35 cellular contexts compared by ENCODE assay signal in genomic region chr2:121021685-121022084, GRCh38.
"Had no signal": no experiment of that assay in that cellular context is flagged by ENCODE, and none has a peak within 500 bp of the region (broad histone marks: within the 10 kb centered on the region; RNA-seq: fewer than 3 reads in every experiment).

No MANE protein-coding gene starts in this region.

- H3K4me3 Mint-ChIP-seq: activated CD4-positive, alpha-beta memory T cell treated with anti-CD3 and anti-CD28 coated beads, Interleukin-2, amount 10 ng/mL, durations not matched to agents 7 days and 5 days; activated CD4-positive, alpha-beta T cell treated with anti-CD3 and anti-CD28 coated beads, Interleukin-2, amount 10 ng/mL, durations not matched to agents 7 days and 5 days; activated naive CD4-positive, alpha-beta T cell treated with anti-CD3 and anti-CD28 coated beads for 36 hours; activated naive CD4-positive, alpha-beta T cell treated with anti-CD3 and anti-CD28 coated beads, Interleukin-2, amount 50 U/mL, for 24 hours; activated naive CD8-positive, alpha-beta T cell treated with anti-CD3 and anti-CD28 coated beads for 36 hours; activated naive CD8-positive, alpha-beta T cell treated with anti-CD3 and anti-CD28 coated beads, Interleukin-2, amount 50 U/mL, for 24 hours; activated T-helper 1 cell treated with anti-CD3 and anti-CD28 coated beads, Interleukin-12 subunit alpha, Interleukin-12 subunit beta, Interleukin-2, Interleukin-4 antibody, amounts not matched to agents 30 ng/mL and 10 ng/mL and 1 ng/mL, durations not matched to agents 14 hours and 24 hours and 36 hours; effector memory CD8-positive, alpha-beta T cell; T-helper 17 cell; T-helper 2 cell treated with Interferon-gamma antibody and Interleukin-4, amounts not matched to agents 5 μg/mL and 100 μg/mL, for 36 hours; WTC11 had no signal

- H3K4me1 Mint-ChIP-seq: activated CD4-positive, alpha-beta memory T cell treated with anti-CD3 and anti-CD28 coated beads, Interleukin-2, amount 10 ng/mL, durations not matched to agents 7 days and 5 days; activated CD4-positive, alpha-beta T cell treated with anti-CD3 and anti-CD28 coated beads, Interleukin-2, amount 10 ng/mL, durations not matched to agents 7 days and 5 days; activated naive CD4-positive, alpha-beta T cell treated with anti-CD3 and anti-CD28 coated beads, Interleukin-2, amount 50 U/mL, for 24 hours; activated naive CD8-positive, alpha-beta T cell treated with anti-CD3 and anti-CD28 coated beads for 36 hours; activated naive CD8-positive, alpha-beta T cell treated with anti-CD3 and anti-CD28 coated beads, Interleukin-2, amount 50 U/mL, for 24 hours; T-helper 17 cell had no signal

- H3K9me3 Mint-ChIP-seq: activated CD4-positive, alpha-beta memory T cell treated with anti-CD3 and anti-CD28 coated beads, Interleukin-2, amount 10 ng/mL, durations not matched to agents 7 days and 5 days; activated CD4-positive, alpha-beta T cell treated with anti-CD3 and anti-CD28 coated beads, Interleukin-2, amount 10 ng/mL, durations not matched to agents 7 days and 5 days; activated naive CD4-positive, alpha-beta T cell treated with anti-CD3 and anti-CD28 coated beads for 36 hours; activated naive CD8-positive, alpha-beta T cell treated with anti-CD3 and anti-CD28 coated beads for 36 hours; activated naive CD8-positive, alpha-beta T cell treated with anti-CD3 and anti-CD28 coated beads, Interleukin-2, amount 50 U/mL, for 24 hours; activated T-helper 1 cell treated with anti-CD3 and anti-CD28 coated beads, Interleukin-12 subunit alpha, Interleukin-12 subunit beta, Interleukin-2, Interleukin-4 antibody, amounts not matched to agents 30 ng/mL and 10 ng/mL and 1 ng/mL, durations not matched to agents 14 hours and 24 hours and 36 hours; T-helper 2 cell treated with Interferon-gamma antibody and Interleukin-4, amounts not matched to agents 5 μg/mL and 100 μg/mL, for 36 hours had no signal

- H3K27me3 ChIP-seq: body of pancreas had no signal

- H3K27ac Mint-ChIP-seq: activated CD4-positive, alpha-beta memory T cell treated with anti-CD3 and anti-CD28 coated beads, Interleukin-2, amount 10 ng/mL, durations not matched to agents 7 days and 5 days; activated CD4-positive, alpha-beta T cell treated with anti-CD3 and anti-CD28 coated beads, Interleukin-2, amount 10 ng/mL, durations not matched to agents 7 days and 5 days; activated naive CD4-positive, alpha-beta T cell treated with anti-CD3 and anti-CD28 coated beads for 36 hours; activated naive CD4-positive, alpha-beta T cell treated with anti-CD3 and anti-CD28 coated beads, Interleukin-2, amount 50 U/mL, for 24 hours; activated naive CD8-positive, alpha-beta T cell treated with anti-CD3 and anti-CD28 coated beads for 36 hours; activated naive CD8-positive, alpha-beta T cell treated with anti-CD3 and anti-CD28 coated beads, Interleukin-2, amount 50 U/mL, for 24 hours; activated T-helper 1 cell treated with anti-CD3 and anti-CD28 coated beads, Interleukin-12 subunit alpha, Interleukin-12 subunit beta, Interleukin-2, Interleukin-4 antibody, amounts not matched to agents 30 ng/mL and 10 ng/mL and 1 ng/mL, durations not matched to agents 14 hours and 24 hours and 36 hours; activated T-helper 2 cell treated with anti-CD3 and anti-CD28 coated beads, Interferon-gamma antibody, Interleukin-2, Interleukin-4, amounts not matched to agents 10 μg/mL and 5 μg/mL and 100 μg/mL, durations not matched to agents 14 hours and 24 hours and 36 hours; effector memory CD8-positive, alpha-beta T cell; T-helper 17 cell; T-helper 2 cell treated with Interferon-gamma antibody and Interleukin-4, amounts not matched to agents 5 μg/mL and 100 μg/mL, for 36 hours; WTC11 had no signal

- H3K27me3 Mint-ChIP-seq: activated CD4-positive, alpha-beta memory T cell treated with anti-CD3 and anti-CD28 coated beads, Interleukin-2, amount 10 ng/mL, durations not matched to agents 7 days and 5 days; activated CD4-positive, alpha-beta T cell treated with anti-CD3 and anti-CD28 coated beads, Interleukin-2, amount 10 ng/mL, durations not matched to agents 7 days and 5 days had no signal

- ATAC-seq: activated naive CD8-positive, alpha-beta T cell treated with anti-CD3 and anti-CD28 coated beads, Interleukin-2, amount 50 U/mL, for 24 hours; body of pancreas; effector memory CD8-positive, alpha-beta T cell; T-helper 17 cell; WTC11 had no signal

- FAIRE-seq: colon, endometrium, endothelial cell of umbilical vein, frontal cortex had no signal

- H3K36me3 ChIP-seq: adrenal gland had no signal

- H3K4me1 ChIP-seq: adrenal gland, body of pancreas had no signal

- H3K9me3 ChIP-seq: adrenal gland, body of pancreas had no signal

- H3K27ac ChIP-seq: adrenal gland, body of pancreas, epithelial cell of prostate, VCaP had no signal

- H3K4me3 ChIP-seq: adrenal gland, body of pancreas had no signal

- H3K36me3 Mint-ChIP-seq: activated naive CD4-positive, alpha-beta T cell treated with anti-CD3 and anti-CD28 coated beads, Interleukin-2, amount 50 U/mL, for 24 hours; WTC11 had no signal

- DNase-seq: activated CD4-positive, alpha-beta memory T cell treated with anti-CD3 and anti-CD28 coated beads, Interleukin-2, amount 10 ng/mL, durations not matched to agents 7 days and 5 days; activated CD4-positive, alpha-beta T cell treated with anti-CD3 and anti-CD28 coated beads for 1 hour; activated CD4-positive, alpha-beta T cell treated with anti-CD3 and anti-CD28 coated beads for 4 hours; activated CD4-positive, alpha-beta T cell treated with anti-CD3 and anti-CD28 coated beads, Interleukin-2, amount 10 ng/mL, durations not matched to agents 7 days and 5 days; activated CD4-positive, alpha-beta T cell treated with anti-CD3 and anti-CD28 coated beads, Interleukin-2, amount 50 U/mL, for 4 hours; activated effector memory CD4-positive, alpha-beta T cell treated with anti-CD3 and anti-CD28 coated beads, Interleukin-2, amount 50 U/mL, for 16 hours; activated naive CD4-positive, alpha-beta T cell treated with anti-CD3 and anti-CD28 coated beads for 36 hours; activated naive CD8-positive, alpha-beta T cell treated with anti-CD3 and anti-CD28 coated beads for 36 hours; activated naive CD8-positive, alpha-beta T cell treated with anti-CD3 and anti-CD28 coated beads, Interleukin-2, amount 50 U/mL, for 24 hours; activated T-cell treated with anti-CD3 and anti-CD28 coated beads, Interleukin-2, amount 50 U/mL, for 1 hour; activated T-cell treated with anti-CD3 and anti-CD28 coated beads, Interleukin-2, amount 50 U/mL, for 48 hours; amygdala; aorta; body of pancreas; caudate nucleus; cortex of kidney; dermis blood vessel endothelial cell; effector CD4-positive, alpha-beta T cell; effector memory CD8-positive, alpha-beta T cell; foreskin fibroblast; T-helper 1 cell; T-helper 17 cell; T1000 had no signal
